9 cellular contexts compared by ENCODE assay signal in the genomic region with DNA sequence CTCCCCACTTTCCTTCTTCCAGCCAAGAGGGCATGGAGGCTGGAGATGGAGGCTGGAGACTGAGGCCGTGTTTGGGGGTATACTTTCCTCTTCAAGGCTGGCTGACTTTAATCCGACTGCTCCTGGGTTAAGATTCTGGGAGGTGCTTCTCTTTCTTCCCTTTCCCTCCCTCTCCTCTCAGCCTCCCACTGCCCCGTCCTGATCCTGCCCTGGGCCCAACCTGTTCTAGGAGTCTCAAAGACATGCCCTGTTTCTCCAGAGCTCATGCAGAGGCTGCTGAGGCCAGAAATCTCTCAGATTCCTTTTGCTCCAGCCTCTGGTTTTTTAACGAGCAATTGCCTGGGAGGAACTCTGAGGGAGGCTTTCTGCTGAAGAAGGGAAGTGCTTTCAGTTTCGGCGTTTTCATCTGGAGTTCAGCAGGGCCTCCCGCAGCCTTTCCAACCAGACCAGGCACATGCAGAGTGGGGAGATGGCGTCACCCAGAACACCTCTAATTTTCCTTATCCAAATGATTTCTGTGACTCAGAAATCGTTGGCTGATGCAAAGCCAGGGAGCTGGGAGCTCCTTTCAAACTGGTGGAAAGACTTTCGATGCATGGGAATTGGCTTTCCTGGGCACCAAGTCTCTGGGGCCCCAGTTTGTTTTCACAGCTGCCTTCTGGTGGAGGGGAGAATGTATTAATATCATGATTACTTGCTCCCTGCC. TPM values are rescaled to one million over a fixed set of nuclear protein-coding genes. Genes with fewer than 3 reads are reported as not detected.
DNase-seq lines count a peak whose midpoint lies in the region; ATAC-seq, FAIRE-seq and TF ChIP-seq lines count a peak whose summit lies in the region.
"Had no signal": no experiment of that assay in that cellular context is flagged by ENCODE, and none has a peak within 500 bp of the region (broad histone marks: within the 10 kb centered on the region; RNA-seq: fewer than 3 reads in every experiment).

No MANE protein-coding gene starts in this region.

- TF ChIP-seq CTCF in kidney (IDR thresholded peaks at IDR 0.05; ENCODE audit: borderline replicate concordance, extremely low read depth, insufficient read depth): no peak

- no peaks in the 10 kb centered on the region for H3K9me3 ChIP-seq in kidney (ENCODE audit: control insufficient read depth in 1 of 2, low read length in 2 of 2)

- H3K4me3 ChIP-seq in kidney (ENCODE audit: low read length in 2 of 2): peak overlapping the region; percentile 10 to 36
- H3K4me3 ChIP-seq: cardiac muscle cell had no signal

- H3K9ac ChIP-seq in kidney (ENCODE audit: low read length in 2 of 2): peak overlapping the region; percentile 16 to 48

- H3K27ac Mint-ChIP-seq in stimulated activated naive CD8-positive, alpha-beta T cell treated with anti-CD3 and anti-CD28 coated beads, Interleukin-15, Interleukin-2, amounts not matched to agents 100 ng/mL and 50 ng/mL, for 24 hours: peak overlapping the region; percentile 93
- peak overlapping the region; percentile 86 for H3K27ac Mint-ChIP-seq in activated T-helper 2 cell treated with anti-CD3 and anti-CD28 coated beads, Interferon-gamma antibody, Interleukin-2, Interleukin-4, amounts not matched to agents 10 μg/mL and 5 μg/mL and 100 μg/mL, durations not matched to agents 14 hours and 24 hours and 36 hours

- FAIRE-seq in kidney (lab: Jason Lieb, UNC): no peak

- H3K27ac ChIP-seq in kidney (ENCODE audit: low read depth in 2 of 2, low read length in 2 of 2): peak overlapping the region; percentile 39 to 81
- H3K27ac ChIP-seq: cardiac muscle cell had no signal

- peak overlapping the region; percentile 55 for H3K4me3 Mint-ChIP-seq in stimulated activated naive CD8-positive, alpha-beta T cell treated with anti-CD3 and anti-CD28 coated beads, Interleukin-15, Interleukin-2, amounts not matched to agents 100 ng/mL and 50 ng/mL, for 24 hours
- H3K4me3 Mint-ChIP-seq in activated T-helper 2 cell treated with anti-CD3 and anti-CD28 coated beads, Interferon-gamma antibody, Interleukin-2, Interleukin-4, amounts not matched to agents 10 μg/mL and 5 μg/mL and 100 μg/mL, durations not matched to agents 14 hours and 24 hours and 36 hours (ENCODE audit: low read depth): peak overlapping the region; percentile 21

- no peak for DNase-seq in stimulated activated naive CD8-positive, alpha-beta T cell treated with anti-CD3 and anti-CD28 coated beads, Interleukin-15, Interleukin-2, amounts not matched to agents 100 U/mL and 50 U/mL, for 24 hours
- DNase-seq in activated T-helper 2 cell treated with anti-CD3 and anti-CD28 coated beads, Interferon-gamma antibody, Interleukin-2, Interleukin-4, amounts not matched to agents 10 μg/mL and 5 μg/mL and 100 μg/mL, durations not matched to agents 14 hours and 24 hours and 36 hours (ENCODE audit: low spot score): no peak
- DNase-seq in kidney (no peak), stromal cell of bone marrow (ENCODE audit: low read depth) (peak; percentile 81), NCI-H345 treated with DMSO at 0.1 percent for 48 hours (lab: John Stamatoyannopoulos, UW; ENCODE audit: unreplicated experiment) (no peak)

- H3K27me3 Mint-ChIP-seq in stimulated activated naive CD8-positive, alpha-beta T cell treated with anti-CD3 and anti-CD28 coated beads, Interleukin-15, Interleukin-2, amounts not matched to agents 100 ng/mL and 50 ng/mL, for 24 hours: no peaks in the 10 kb centered on the region
- no peaks in the 10 kb centered on the region for H3K27me3 Mint-ChIP-seq in activated T-helper 2 cell treated with anti-CD3 and anti-CD28 coated beads, Interferon-gamma antibody, Interleukin-2, Interleukin-4, amounts not matched to agents 10 μg/mL and 5 μg/mL and 100 μg/mL, durations not matched to agents 14 hours and 24 hours and 36 hours (ENCODE audit: low read depth)

- H3K36me3 Mint-ChIP-seq in stimulated activated naive CD8-positive, alpha-beta T cell treated with anti-CD3 and anti-CD28 coated beads, Interleukin-15, Interleukin-2, amounts not matched to agents 100 ng/mL and 50 ng/mL, for 24 hours (ENCODE audit: low read depth): no peaks in the 10 kb centered on the region
- peaks cover 5% of the 10 kb centered on the region for H3K36me3 Mint-ChIP-seq in activated T-helper 2 cell treated with anti-CD3 and anti-CD28 coated beads, Interferon-gamma antibody, Interleukin-2, Interleukin-4, amounts not matched to agents 10 μg/mL and 5 μg/mL and 100 μg/mL, durations not matched to agents 14 hours and 24 hours and 36 hours (ENCODE audit: low read depth)

- ATAC-seq in stimulated activated naive CD8-positive, alpha-beta T cell treated with anti-CD3 and anti-CD28 coated beads, Interleukin-15, Interleukin-2, amounts not matched to agents 100 U/mL and 50 U/mL, for 24 hours: no peak
- ATAC-seq in GM21786 (IDR thresholded peaks at IDR 0.05; ENCODE audit: unreplicated experiment) (no peak), GM21717 (IDR thresholded peaks at IDR 0.05; ENCODE audit: unreplicated experiment) (no peak)

- H3K4me1 Mint-ChIP-seq in stimulated activated naive CD8-positive, alpha-beta T cell treated with anti-CD3 and anti-CD28 coated beads, Interleukin-15, Interleukin-2, amounts not matched to agents 100 ng/mL and 50 ng/mL, for 24 hours (ENCODE audit: low read depth): peaks cover 97% of the 10 kb centered on the region
- H3K4me1 Mint-ChIP-seq in activated T-helper 2 cell treated with anti-CD3 and anti-CD28 coated beads, Interferon-gamma antibody, Interleukin-2, Interleukin-4, amounts not matched to agents 10 μg/mL and 5 μg/mL and 100 μg/mL, durations not matched to agents 14 hours and 24 hours and 36 hours (ENCODE audit: low read depth): peaks cover 68% of the 10 kb centered on the region

- intact Hi-C loops in activated T-helper 2 cell treated with anti-CD3 and anti-CD28 coated beads, Interferon-gamma antibody, Interleukin-2, Interleukin-4, amounts not matched to agents 10 μg/mL and 5 μg/mL and 100 μg/mL, durations not matched to agents 14 hours and 24 hours and 36 hours (cut with micrococcal nuclease): no loop called here
- intact Hi-C loops in kidney (cut with DNase I): no loop called here

- no peaks in the 10 kb centered on the region for H3K9me3 Mint-ChIP-seq in stimulated activated naive CD8-positive, alpha-beta T cell treated with anti-CD3 and anti-CD28 coated beads, Interleukin-15, Interleukin-2, amounts not matched to agents 100 ng/mL and 50 ng/mL, for 24 hours
- no peaks in the 10 kb centered on the region for H3K9me3 Mint-ChIP-seq in activated T-helper 2 cell treated with anti-CD3 and anti-CD28 coated beads, Interferon-gamma antibody, Interleukin-2, Interleukin-4, amounts not matched to agents 10 μg/mL and 5 μg/mL and 100 μg/mL, durations not matched to agents 14 hours and 24 hours and 36 hours

- no peaks in the 10 kb centered on the region for H3K36me3 ChIP-seq in kidney (ENCODE audit: control insufficient read depth in 1 of 2, insufficient read depth in 2 of 2, low read length in 2 of 2)
- H3K36me3 ChIP-seq: cardiac muscle cell had no signal

- H3K4me1 ChIP-seq in kidney (ENCODE audit: control insufficient read depth in 1 of 2, insufficient read depth in 1 of 2, low read depth in 1 of 2, low read length in 2 of 2): peaks cover 6 to 8% of the 10 kb centered on the region in 2 donors

RNA-seq across cellular contexts. Expression of a gene that starts 34.5 kb away (rescaled TPM):
- total RNA-seq in activated T-helper 2 cell treated with anti-CD3 and anti-CD28 coated beads, Interferon-gamma antibody, Interleukin-2, Interleukin-4, amounts not matched to agents 10 μg/mL and 5 μg/mL and 100 μg/mL, durations not matched to agents 14 hours and 24 hours and 36 hours: not detected in 2 replicates
- not detected for total RNA-seq in kidney
- polyA plus RNA-seq in kidney (ENCODE audit: insufficient read depth, low read depth, low replicate concordance): not detected
- total RNA-seq: cardiac muscle cell had no signal
- polyA plus RNA-seq: cardiac muscle cell had no signal
